In genomic region chr18:59038295-59039039, GRCh38 we compare ENCODE assay signal across 1 cellular context.
TF ChIP-seq lines count a peak whose summit lies in the region.

No MANE protein-coding gene starts in this region.

TF ChIP-seq in GM12878, 131 proteins besides CTCF, POLR2A, EP300 and RAD21:
- TF ChIP-seq CHD4 (IDR thresholded peaks at IDR 0.05) (no peak), ZBED1 (IDR thresholded peaks at IDR 0.05; ENCODE audit: borderline replicate concordance) (peak; percentile 99), JUNB (IDR thresholded peaks at IDR 0.05) (peak; percentile 63; the same call in 1 of the 2 replicates), ATF2 (IDR thresholded peaks at IDR 0.05; ENCODE audit: low read length) (0 out of 2 replicates have a peak, but pooled peaks have one; percentile 45), SIN3A (IDR thresholded peaks at IDR 0.05; ENCODE audit: low read depth, low read length) (no peak), MYB (IDR thresholded peaks at IDR 0.05; ENCODE audit: borderline replicate concordance, low read depth, low read length) (no peak), CHD2 (IDR thresholded peaks at IDR 0.05; ENCODE audit: borderline replicate concordance, low read depth, low read length) (no peak), ZZZ3 (IDR thresholded peaks at IDR 0.05; ENCODE audit: control insufficient read depth, insufficient read length, low read depth) (no peak), NFIC (IDR thresholded peaks at IDR 0.05; ENCODE audit: low read depth, low read length) (0 out of 2 replicates have a peak, but pooled peaks have one; percentile 30), RCOR1 (conservative IDR thresholded peaks at IDR 0.05; ENCODE audit: low read depth, low read length) (no peak), SPI1 (IDR thresholded peaks at IDR 0.05; ENCODE audit: borderline replicate concordance, insufficient read depth, low read depth, low read length) (no peak), ZSCAN29 (IDR thresholded peaks at IDR 0.05) (no peak), POU2F2 (IDR thresholded peaks at IDR 0.05; ENCODE audit: borderline replicate concordance, low read depth, low read length) (no peak), BCLAF1 (IDR thresholded peaks at IDR 0.05) (no peak), SIX5 (IDR thresholded peaks at IDR 0.05; ENCODE audit: low read depth, low read length, severe bottlenecking) (no peak), BACH1 (IDR thresholded peaks at IDR 0.05; ENCODE audit: borderline replicate concordance) (peak; percentile 28; the same call in 1 of the 2 replicates), ZNF592 (IDR thresholded peaks at IDR 0.05) (no peak), RAD51 (IDR thresholded peaks at IDR 0.05) (no peak), ATF7 (IDR thresholded peaks at IDR 0.05; ENCODE audit: low read depth) (no peak), SMAD1 (IDR thresholded peaks at IDR 0.05; ENCODE audit: low read depth, partially characterized antibody) (no peak), PML (IDR thresholded peaks at IDR 0.05; ENCODE audit: low read length) (no peak)
